Comparison of ENCODE assay signal across 8 cellular contexts in genomic region chr12:69115099-69115498, GRCh38.
"Had no signal": no experiment of that assay in that cellular context is flagged by ENCODE, and none has a peak within 500 bp of the region (broad histone marks: within the 10 kb centered on the region; RNA-seq: fewer than 3 reads in every experiment).

No MANE protein-coding gene starts in this region.

- ATAC-seq: HepG2 had no signal

- H3K27me3 Mint-ChIP-seq: IgD-negative memory B cell had no signal

- H3K9me3 Mint-ChIP-seq: IgD-negative memory B cell had no signal

- H3K4me1 Mint-ChIP-seq: IgD-negative memory B cell had no signal

- H3K9ac ChIP-seq: KMS-11 had no signal

- H3K27ac ChIP-seq: HL-60, KMS-11 had no signal

- H3K4me2 ChIP-seq: KMS-11 had no signal

- H3K4me3 Mint-ChIP-seq: IgD-negative memory B cell had no signal

- DNase-seq: IMR-90, KBM-7, KG1 had no signal

- FAIRE-seq: HepG2, HTR-8/SVneo had no signal
